17 cellular contexts compared by ENCODE assay signal in genomic region chr1:95223110-95223509, GRCh38. TPM values are rescaled to one million over a fixed set of nuclear protein-coding genes. Genes with fewer than 3 reads are reported as not detected.
DNase-seq lines count a peak whose midpoint lies in the region; ATAC-seq, FAIRE-seq and TF ChIP-seq lines count a peak whose summit lies in the region.
"Had no signal": no experiment of that assay in that cellular context is flagged by ENCODE, and none has a peak within 500 bp of the region (broad histone marks: within the 10 kb centered on the region; RNA-seq: fewer than 3 reads in every experiment).

No MANE protein-coding gene starts in this region.

- no peak overlapping the region for H2AFZ ChIP-seq in mammary epithelial cell (ENCODE audit: low read depth, low read length)
- no peak overlapping the region for H2AFZ ChIP-seq in smooth muscle cell (ENCODE audit: low read depth)
- H2AFZ ChIP-seq: parathyroid adenoma had no signal

- H3K9me3 ChIP-seq in mammary epithelial cell (replicated peaks; ENCODE audit: insufficient read depth, low read length) = no peaks in the 10 kb centered on the region
- no peaks in the 10 kb centered on the region for H3K9me3 ChIP-seq in smooth muscle cell (replicated peaks; ENCODE audit: low read depth)
- H3K9me3 ChIP-seq in CD8-positive, alpha-beta T cell (ENCODE audit: low read length) = no peaks in the 10 kb centered on the region
- H3K9me3 ChIP-seq: esophagus squamous epithelium, thoracic aorta had no signal

- peaks cover 18% of the 10 kb centered on the region for H3F3A ChIP-seq in smooth muscle cell (ENCODE audit: low read depth)

- ATAC-seq in left cardiac atrium (peak; percentile 69 to 77), GM21825 (IDR thresholded peaks at IDR 0.05; ENCODE audit: unreplicated experiment) (no peak)
- ATAC-seq in CD8-positive, alpha-beta T cell = no peak
- ATAC-seq: activated T-cell treated with anti-CD3 and anti-CD28 coated beads, Interleukin-2, amount 50 U/mL, for 4 hours had no signal

- peak; percentile 69 for FAIRE-seq in H54 (lab: Jason Lieb, UNC)

- in situ Hi-C loops in mammary epithelial cell (cut with MboI; ENCODE audit: low sequenced_read_pairs in 2 of 2) = no loop called here

- no peaks in the 10 kb centered on the region for H3K4me1 Mint-ChIP-seq in CD8-positive, alpha-beta T cell (ENCODE audit: low read depth)

- H3K9ac ChIP-seq in mammary epithelial cell (ENCODE audit: insufficient read depth, low read length) (no peak overlapping the region), smooth muscle cell (ENCODE audit: low read depth) (no peak overlapping the region)
- H3K9ac ChIP-seq: parathyroid adenoma had no signal

- H3K27ac ChIP-seq in mammary epithelial cell (ENCODE audit: insufficient read depth, low read depth, low read length) (no peak overlapping the region), smooth muscle cell (ENCODE audit: low read depth) (peak overlapping the region; percentile 64)
- no peak overlapping the region for H3K27ac ChIP-seq in CD8-positive, alpha-beta T cell (ENCODE audit: low read depth, low read length)
- H3K27ac ChIP-seq: esophagus squamous epithelium, parathyroid adenoma, thoracic aorta had no signal

- dilution Hi-C loops in mammary epithelial cell (cut with HindIII; ENCODE audit: low sequenced_read_pairs) = no loop called here

- no TSS peak for BruUV-seq in mammary epithelial cell (replicated peaks; lab: Mats Ljungman, UMichigan)

- no peaks in the 10 kb centered on the region for H3K79me2 ChIP-seq in mammary epithelial cell (ENCODE audit: insufficient read depth, low read length)
- H3K79me2 ChIP-seq in smooth muscle cell (ENCODE audit: low read depth) = no peaks in the 10 kb centered on the region
- H3K79me2 ChIP-seq: parathyroid adenoma had no signal

- no peak overlapping the region for H3K4me3 Mint-ChIP-seq in CD8-positive, alpha-beta T cell
- H3K4me3 Mint-ChIP-seq: activated T-cell treated with anti-CD3 and anti-CD28 coated beads, Interleukin-2, amount 50 U/mL, for 4 hours; dendritic cell treated with granulocyte-macrophage colony-stimulating factor and Interleukin-4, amounts not matched to agents 40 ng/mL and 50 ng/mL, for 4 days had no signal

- CTCF ChIA-PET in mammary epithelial cell (lab: Charles Lee; ENCODE audit: low non-redundant PET) = no interaction called here
- CTCF ChIA-PET in CD8-positive, alpha-beta T cell (lab: Charles Lee) = interaction anchor here (2.0 kb wide), 1 partner anchor 11 kb away, joined by 8 read pairs; the partner anchor contains the start of gene RWDD3

- H3K27ac Mint-ChIP-seq in CD8-positive, alpha-beta T cell = no peak overlapping the region
- H3K27ac Mint-ChIP-seq: dendritic cell treated with granulocyte-macrophage colony-stimulating factor and Interleukin-4, amounts not matched to agents 40 ng/mL and 50 ng/mL, for 4 days had no signal

- DNase-seq in H54 (ENCODE audit: insufficient read length, low spot score) (no peak), mammary epithelial cell (peak; percentile 24), left cardiac atrium (no peak), smooth muscle cell (lab: John Stamatoyannopoulos, UW; ENCODE audit: unreplicated experiment) (no peak), NCI-H2029 (lab: John Stamatoyannopoulos, UW) (no peak)
- DNase-seq in CD8-positive, alpha-beta T cell = no peak
- DNase-seq: activated CD4-positive, alpha-beta T cell treated with anti-CD3 and anti-CD28 coated beads, Interleukin-2, amount 50 U/mL, for 1 hour; activated T-cell treated with anti-CD3 and anti-CD28 coated beads, Interleukin-2, amount 50 U/mL, for 4 hours; amniotic stem cell; esophagus squamous epithelium; GDM1; MV-4-11; T1000 had no signal

- TF ChIP-seq CTCF in mammary epithelial cell (conservative IDR thresholded peaks at IDR 0.05 in 1 of 2, IDR thresholded peaks at IDR 0.05 in 1 of 2; ENCODE audit: extremely low read depth in 1 of 2, insufficient read depth in 1 of 2, low read depth in 1 of 2, low read length in 2 of 2) (no peak), smooth muscle cell (IDR thresholded peaks at IDR 0.05; ENCODE audit: borderline replicate concordance, insufficient read depth, poor library complexity, severe bottlenecking) (no peak)
- no peak for TF ChIP-seq CTCF in CD8-positive, alpha-beta T cell (IDR thresholded peaks at IDR 0.05)

- TF ChIP-seq POLR2A in H54 (IDR thresholded peaks at IDR 0.05; ENCODE audit: low read depth, low read length) = no peak

- peaks cover 31% of the 10 kb centered on the region for H3K27me3 Mint-ChIP-seq in CD8-positive, alpha-beta T cell (ENCODE audit: low read depth)
- H3K27me3 Mint-ChIP-seq: dendritic cell treated with granulocyte-macrophage colony-stimulating factor and Interleukin-4, amounts not matched to agents 40 ng/mL and 50 ng/mL, for 4 days had no signal

- peaks cover 13% of the 10 kb centered on the region for H3K4me1 ChIP-seq in mammary epithelial cell (ENCODE audit: insufficient read depth, low read length)
- H3K4me1 ChIP-seq in smooth muscle cell (ENCODE audit: low read depth) = peaks cover 4% of the 10 kb centered on the region
- no peaks in the 10 kb centered on the region for H3K4me1 ChIP-seq in CD8-positive, alpha-beta T cell (ENCODE audit: insufficient read depth, low read length)
- H3K4me1 ChIP-seq: esophagus squamous epithelium, parathyroid adenoma had no signal

- H3K36me3 ChIP-seq in mammary epithelial cell (ENCODE audit: insufficient read depth, low read length) (no peaks in the 10 kb centered on the region), smooth muscle cell (ENCODE audit: low read depth) (no peaks in the 10 kb centered on the region)
- no peaks in the 10 kb centered on the region for H3K36me3 ChIP-seq in CD8-positive, alpha-beta T cell (ENCODE audit: insufficient read depth, low read length)
- H3K36me3 ChIP-seq: esophagus squamous epithelium, thoracic aorta had no signal

- no peaks in the 10 kb centered on the region for H3K36me3 Mint-ChIP-seq in CD8-positive, alpha-beta T cell

- intact Hi-C loops in mammary epithelial cell (cut with micrococcal nuclease) = no loop called here
- intact Hi-C loops in left cardiac atrium (cut with DNase I) = no loop called here
- intact Hi-C loops in CD8-positive, alpha-beta T cell (cut with DNase I, micrococcal nuclease) = no loop called here

- POLR2A ChIA-PET in CD8-positive, alpha-beta T cell (lab: Charles Lee) = interaction anchor here (1.2 kb wide), 1 partner anchor 11 kb away, joined by 4 read pairs; the partner anchor contains the start of gene RWDD3

- H3K4me3 ChIP-seq in mammary epithelial cell (replicated peaks in 1 of 3; ENCODE audit: insufficient read depth in 1 of 3, low read depth in 2 of 3, low read length in 3 of 3) = no peak overlapping the region
- H3K4me3 ChIP-seq in smooth muscle cell = no peak overlapping the region
- no peak overlapping the region for H3K4me3 ChIP-seq in CD8-positive, alpha-beta T cell (ENCODE audit: low read depth, low read length)
- H3K4me3 ChIP-seq: esophagus squamous epithelium, thoracic aorta had no signal

- H3K9me3 Mint-ChIP-seq in CD8-positive, alpha-beta T cell = no peaks in the 10 kb centered on the region
- H3K9me3 Mint-ChIP-seq: activated T-cell treated with anti-CD3 and anti-CD28 coated beads, Interleukin-2, amount 50 U/mL, for 4 hours; dendritic cell treated with granulocyte-macrophage colony-stimulating factor and Interleukin-4, amounts not matched to agents 40 ng/mL and 50 ng/mL, for 4 days had no signal

- no peaks in the 10 kb centered on the region for H3K27me3 ChIP-seq in mammary epithelial cell (ENCODE audit: insufficient read depth, low read length)
- H3K27me3 ChIP-seq in smooth muscle cell (ENCODE audit: low read depth) = no peaks in the 10 kb centered on the region
- H3K27me3 ChIP-seq in CD8-positive, alpha-beta T cell (ENCODE audit: insufficient read depth, low read length) = no peaks in the 10 kb centered on the region
- H3K27me3 ChIP-seq: esophagus squamous epithelium had no signal

- H3K4me2 ChIP-seq in mammary epithelial cell (ENCODE audit: insufficient read depth, low read depth, low read length) (no peak overlapping the region), smooth muscle cell (peak overlapping the region; percentile 41)

- H4K20me1 ChIP-seq in mammary epithelial cell (ENCODE audit: insufficient read depth, low read length) = no peaks in the 10 kb centered on the region
- no peaks in the 10 kb centered on the region for H4K20me1 ChIP-seq in smooth muscle cell (ENCODE audit: low read depth)

RNA-seq across cellular contexts. Expression of gene RWDD3, which starts 10.9 kb away (rescaled TPM):
- 10 to 100 TPM; 10.3 to 14.0 TPM for total RNA-seq in mammary epithelial cell
- 10.4 TPM for polyA plus RNA-seq in mammary epithelial cell
- polyA minus RNA-seq in mammary epithelial cell = 5.8 TPM
- total RNA-seq in left cardiac atrium = 10 to 100 TPM; 12.3 to 17.7 TPM
- total RNA-seq in smooth muscle cell = 24.4 and 28.2 TPM in 2 replicates
- polyA plus RNA-seq in smooth muscle cell = 21.5 and 22.2 TPM in 2 replicates
- total RNA-seq in CD8-positive, alpha-beta T cell = 10 to 100 TPM; 14.9 to 17.8 TPM

Comparison
In these comparisons a context has a peak if more than half of its experiments do, and no peak if none do; other contexts are left out.
1. ATAC-seq: peak in left cardiac atrium (2 of 2); none in GM21825 (single experiment) and CD8-positive, alpha-beta T cell (single experiment).